Comparison of ENCODE assay signal across 8 cellular contexts in genomic region chr4:24583451-24584174, GRCh38. TPM values are rescaled to one million over a fixed set of nuclear protein-coding genes. Genes with fewer than 3 reads are reported as not detected.
DNase-seq lines count a peak whose midpoint lies in the region; ATAC-seq and TF ChIP-seq lines count a peak whose summit lies in the region.

No MANE protein-coding gene starts in this region.

- H3K4me3 ChIP-seq in right atrium auricular region: peak overlapping the region; percentile 99
- H3K4me3 ChIP-seq in psoas muscle: peak overlapping the region; percentile 82

- peak; percentile 24 for ATAC-seq in HG02763 (IDR thresholded peaks at IDR 0.05; ENCODE audit: unreplicated experiment)
- ATAC-seq in psoas muscle: peak; percentile 50 to 65 (median 60)

- H3K27me3 ChIP-seq in right atrium auricular region (no peaks in the 10 kb centered on the region), psoas muscle (ENCODE audit: insufficient read depth in 3 of 3, low read length in 2 of 3) (no peaks in the 10 kb centered on the region)

- TF ChIP-seq CTCF in GM10266 (IDR thresholded peaks at IDR 0.05; ENCODE audit: control insufficient read depth, insufficient read depth, low read depth, missing control alignments) (no peak), right atrium auricular region (IDR thresholded peaks at IDR 0.05) (no peak), psoas muscle (IDR thresholded peaks at IDR 0.05) (no peak)

- H3K9me3 ChIP-seq in right atrium auricular region: no peaks in the 10 kb centered on the region
- no peaks in the 10 kb centered on the region for H3K9me3 ChIP-seq in psoas muscle

- H3K4me1 ChIP-seq in right atrium auricular region (peaks cover 0 to 43% of the 10 kb centered on the region in 2 donors), psoas muscle (peaks cover 42% of the 10 kb centered on the region)

- H3K36me3 ChIP-seq in right atrium auricular region (no peaks in the 10 kb centered on the region), psoas muscle (ENCODE audit: insufficient read depth in 1 of 2, low read depth in 1 of 2) (peaks cover 0 to 2% of the 10 kb centered on the region in 2 donors)

- 1% methylated on average over 42 to 49 of the region's 49 CpGs for WGBS in psoas muscle, 3 donors

- DNase-seq in GM10266 (ENCODE audit: extremely low spot score): peak; percentile 74
- DNase-seq in NCI-H1105 treated with DMSO at 0.1 percent for 48 hours (lab: John Stamatoyannopoulos, UW): peak; percentile 44
- peak; percentile 9 to 75 for DNase-seq in SW 1271 (lab: John Stamatoyannopoulos, UW)
- peak; percentile 4 for DNase-seq in amniotic stem cell (lab: John Stamatoyannopoulos, UW)
- peak; percentile 60 for DNase-seq in right atrium auricular region (ENCODE audit: low spot score)
- DNase-seq in psoas muscle: peak; percentile 50 to 73
- no peak for DNase-seq in GM19240 (ENCODE audit: insufficient read length, low spot score)

- H3K27ac ChIP-seq in right atrium auricular region (peak overlapping the region; percentile 99 to 100), psoas muscle (peak overlapping the region; percentile 97)

- intact Hi-C loops in psoas muscle (cut with DNase I): loop anchor here (5.0 to 10.0 kb wide), 4 partner anchors 109 to 331 kb away; partner anchors contain the start of genes CCDC149 (in 1 of the 2) and SOD3 (in 1 of the 2)

RNA-seq across cellular contexts. Expression of gene DHX15, which starts 0.7 kb away (rescaled TPM):
- total RNA-seq in right atrium auricular region (10 to 100 TPM; 59.7 to 62.4 TPM), psoas muscle (10 to 100 TPM; 35.2 to 69.7 (median 51.8) TPM)
- 10 to 100 TPM; 28.3 to 54.4 (median 37.1) TPM for polyA plus RNA-seq in psoas muscle
